10 cellular contexts compared by ENCODE assay signal in the genomic region with DNA sequence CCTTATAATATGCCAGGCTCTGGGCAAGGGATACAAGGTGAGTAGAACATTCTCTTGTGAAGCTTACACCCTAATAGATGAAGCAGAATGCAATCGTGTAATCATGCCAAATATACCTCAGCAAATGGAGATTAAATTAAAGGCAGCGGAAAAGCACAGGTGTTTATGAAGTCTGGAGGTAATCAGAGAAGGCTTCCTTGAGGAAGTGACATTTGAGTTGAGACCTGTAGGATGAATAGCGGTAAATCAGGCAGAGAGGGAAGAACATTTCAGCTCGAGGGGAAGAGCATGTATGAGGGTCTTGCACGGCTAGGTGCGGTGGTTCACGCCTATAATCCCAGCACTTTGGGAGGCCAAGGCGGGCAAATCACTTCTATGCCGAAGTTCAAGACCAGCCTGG.
"Had no signal": no experiment of that assay in that cellular context is flagged by ENCODE, and none has a peak within 500 bp of the region (broad histone marks: within the 10 kb centered on the region; RNA-seq: fewer than 3 reads in every experiment).

No MANE protein-coding gene starts in this region.

- H3K4me1 Mint-ChIP-seq: GM23338, H9 had no signal

- H3K27me3 Mint-ChIP-seq: IgD-negative memory B cell had no signal

- ATAC-seq: GM23338, HCT116, HepG2 had no signal

- H3K27ac ChIP-seq: HL-60 had no signal

- H3K4me3 Mint-ChIP-seq: GM23338, H9, HFFc6 had no signal

- H3K9me3 Mint-ChIP-seq: GM23338, H9, HFFc6, IgD-negative memory B cell had no signal

- FAIRE-seq: H1, H54, HepG2 had no signal

- DNase-seq: H9, HFFc6, KG1 had no signal

- H3K4me3 ChIP-seq: GM23338 had no signal

- H3K4me2 ChIP-seq: GM23338 had no signal

- H3K27ac Mint-ChIP-seq: GM23338, H9, HFFc6, IgD-negative memory B cell had no signal
